10 cellular contexts compared by ENCODE assay signal in genomic region chr2:224570328-224570993, GRCh38. TPM values are rescaled to one million over a fixed set of nuclear protein-coding genes. Genes with fewer than 3 reads are reported as not detected.
DNase-seq lines count a peak whose midpoint lies in the region; ATAC-seq and TF ChIP-seq lines count a peak whose summit lies in the region.
"Had no signal": no experiment of that assay in that cellular context is flagged by ENCODE, and none has a peak within 500 bp of the region (broad histone marks: within the 10 kb centered on the region; RNA-seq: fewer than 3 reads in every experiment).

No MANE protein-coding gene starts in this region.

- peak; percentile 60 for ATAC-seq in HG02852 (IDR thresholded peaks at IDR 0.05; ENCODE audit: unreplicated experiment)
- ATAC-seq in natural killer cell treated with Interleukin-12 subunit alpha and Interleukin-12 subunit beta and Interleukin-15 and Interleukin-18, amount 100 ng/mL, for 72 hours: peak in 1 of 2 donors; percentile 76
- ATAC-seq in HG03025 (IDR thresholded peaks at IDR 0.05; ENCODE audit: low FRiP score, unreplicated experiment): no peak
- ATAC-seq in GM21737 (IDR thresholded peaks at IDR 0.05; ENCODE audit: unreplicated experiment): no peak

- H3K4me3 ChIP-seq in adipocyte (ENCODE audit: low read length) (peak overlapping the region; percentile 21), brain microvascular endothelial cell (ENCODE audit: low read depth, low read length) (no peak overlapping the region)
- H3K4me3 ChIP-seq: SJCRH30 had no signal

- peak overlapping the region; percentile 0 for H3K9ac ChIP-seq in adipocyte (ENCODE audit: low read length)

- no peak overlapping the region for H3K27ac ChIP-seq in brain microvascular endothelial cell
- H3K27ac ChIP-seq: SJCRH30 had no signal

- H3K4me3 Mint-ChIP-seq in natural killer cell treated with Interleukin-12 subunit alpha and Interleukin-12 subunit beta and Interleukin-15 and Interleukin-18, amount 100 ng/mL, for 72 hours: peak overlapping the region; percentile 35
- H3K4me3 Mint-ChIP-seq: activated naive CD4-positive, alpha-beta T cell treated with anti-CD3 and anti-CD28 coated beads for 36 hours had no signal

- no peaks in the 10 kb centered on the region for H3K27me3 ChIP-seq in adipocyte (replicated peaks; ENCODE audit: control insufficient read depth, insufficient read depth, low read length)
- H3K27me3 ChIP-seq in brain microvascular endothelial cell (replicated peaks): no peaks in the 10 kb centered on the region
- H3K27me3 ChIP-seq: SJCRH30 had no signal

- H3K36me3 Mint-ChIP-seq in natural killer cell treated with Interleukin-12 subunit alpha and Interleukin-12 subunit beta and Interleukin-15 and Interleukin-18, amount 100 ng/mL, for 72 hours: peaks cover 7% of the 10 kb centered on the region

- H3K27me3 Mint-ChIP-seq in natural killer cell treated with Interleukin-12 subunit alpha and Interleukin-12 subunit beta and Interleukin-15 and Interleukin-18, amount 100 ng/mL, for 72 hours: no peaks in the 10 kb centered on the region

- in situ Hi-C loops in G401 (cut with HindIII; ENCODE audit: low sequenced_read_pairs): no loop called here
- in situ Hi-C loops in brain microvascular endothelial cell (cut with HindIII; ENCODE audit: low pct_ligation_motif_present, low sequenced_read_pairs): no loop called here

- H3K27ac Mint-ChIP-seq in natural killer cell treated with Interleukin-12 subunit alpha and Interleukin-12 subunit beta and Interleukin-15 and Interleukin-18, amount 100 ng/mL, for 72 hours: peak overlapping the region; percentile 5 to 48
- H3K27ac Mint-ChIP-seq: activated naive CD4-positive, alpha-beta T cell treated with anti-CD3 and anti-CD28 coated beads for 36 hours had no signal

- DNase-seq in G401 (ENCODE audit: low spot score) (peak; percentile 45), adipocyte (ENCODE audit: low read depth) (peak; percentile 54), brain microvascular endothelial cell (no peak), NCI-H526 (lab: John Stamatoyannopoulos, UW) (no peak)
- no peak for DNase-seq in natural killer cell treated with Interleukin-12 subunit alpha and Interleukin-12 subunit beta and Interleukin-15 and Interleukin-18, amount 100 ng/mL, for 72 hours (ENCODE audit: low spot score)
- DNase-seq: activated naive CD4-positive, alpha-beta T cell treated with anti-CD3 and anti-CD28 coated beads for 36 hours had no signal

- peaks cover 7% of the 10 kb centered on the region for H3K9me3 ChIP-seq in adipocyte (ENCODE audit: control insufficient read depth, low read length)
- H3K9me3 ChIP-seq: SJCRH30 had no signal

- TF ChIP-seq CTCF in brain microvascular endothelial cell (IDR thresholded peaks at IDR 0.05; ENCODE audit: low read depth, low read length, missing control alignments): no peak

- peaks cover 46 to 66% of the 10 kb centered on the region in 2 donors for H3K4me1 Mint-ChIP-seq in natural killer cell treated with Interleukin-12 subunit alpha and Interleukin-12 subunit beta and Interleukin-15 and Interleukin-18, amount 100 ng/mL, for 72 hours (ENCODE audit: low read depth in 2 of 2)

- H3K36me3 ChIP-seq in adipocyte (ENCODE audit: control insufficient read depth, insufficient read depth, low read length, severe bottlenecking): peaks cover 9% of the 10 kb centered on the region
- H3K36me3 ChIP-seq in brain microvascular endothelial cell (replicated peaks): no peaks in the 10 kb centered on the region

- no peaks in the 10 kb centered on the region for H3K9me3 Mint-ChIP-seq in natural killer cell treated with Interleukin-12 subunit alpha and Interleukin-12 subunit beta and Interleukin-15 and Interleukin-18, amount 100 ng/mL, for 72 hours

- H3K4me1 ChIP-seq in adipocyte (ENCODE audit: control insufficient read depth, insufficient read depth, low read length): peaks cover 41% of the 10 kb centered on the region

RNA-seq across cellular contexts. Expression of gene CUL3, which starts 14.7 kb away (rescaled TPM):
- 66.5 and 99.2 TPM in 2 replicates for total RNA-seq in G401 (2014; rRNA removed; shearing (Covaris generic))
- 100 to 1,000 TPM in 1 of 2 donors, 10 to 100 TPM in 1; 86.4 to 103 TPM for total RNA-seq in natural killer cell treated with Interleukin-12 subunit alpha and Interleukin-12 subunit beta and Interleukin-15 and Interleukin-18, amount 100 ng/mL, for 72 hours

Comparison
In these comparisons a context has a peak if more than half of its experiments do, and no peak if none do; other contexts are left out.
1. DNase-seq: peak in G401 (single experiment) and adipocyte (single experiment); none in natural killer cell treated with Interleukin-12 subunit alpha and Interleukin-12 subunit beta and Interleukin-15 and Interleukin-18, amount 100 ng/mL, for 72 hours (single experiment), brain microvascular endothelial cell (single experiment) and NCI-H526 (0 of 2).